ENCODE assay signal across 24 cellular contexts in genomic region chr18:6107794-6108193, GRCh38.
"Had no signal": no experiment of that assay in that cellular context is flagged by ENCODE, and none has a peak within 500 bp of the region (broad histone marks: within the 10 kb centered on the region; RNA-seq: fewer than 3 reads in every experiment).

No MANE protein-coding gene starts in this region.

- H3K4me3 ChIP-seq: gastroesophageal sphincter, heart left ventricle, mucosa of descending colon, neural progenitor cell, prostate gland, skin epidermis, transverse colon had no signal

- ATAC-seq: activated CD8-positive, alpha-beta T cell treated with anti-CD3 and anti-CD28 coated beads for 36 hours; activated T-helper 17 cell treated with anti-CD3 and anti-CD28 coated beads, Interleukin-2, amount 50 U/mL, for 72 hours; esophagus mucosa; gastroesophageal sphincter; heart left ventricle; left lobe of liver; mucosa of descending colon; right cardiac atrium; WTC11 had no signal

- DNase-seq: activated CD4-positive, alpha-beta T cell treated with anti-CD3 and anti-CD28 coated beads for 48 hours; activated CD8-positive, alpha-beta T cell treated with anti-CD3 and anti-CD28 coated beads for 36 hours; activated naive CD4-positive, alpha-beta T cell; activated naive CD8-positive, alpha-beta T cell treated with anti-CD3 and anti-CD28 coated beads for 36 hours; activated T-cell treated with anti-CD3 and anti-CD28 coated beads, Interleukin-2, amount 50 U/mL, for 1 hour; amniotic stem cell; effector CD8-positive, alpha-beta T cell; heart left ventricle; kidney; mesenchymal stem cell; mucosa of descending colon; naive B cell; right cardiac atrium; stimulated activated CD4-positive, alpha-beta T cell treated with anti-CD3 and anti-CD28 coated beads, Interleukin-15, amount 100 ng/mL, for 24 hours; stimulated activated CD4-positive, alpha-beta T cell treated with anti-CD3 and anti-CD28 coated beads, Interleukin-2, amount 100 ng/mL, for 48 hours; transverse colon had no signal

- H3K4me1 ChIP-seq: neural progenitor cell, prostate gland, transverse colon had no signal

- H3K27ac ChIP-seq: gastroesophageal sphincter, heart left ventricle, neural progenitor cell, prostate gland, skin epidermis, transverse colon had no signal

- H3K27me3 ChIP-seq: gastroesophageal sphincter, heart left ventricle, neural progenitor cell, transverse colon had no signal

- H3K36me3 ChIP-seq: gastroesophageal sphincter, heart left ventricle, neural progenitor cell, prostate gland, transverse colon had no signal

- H3K9me3 ChIP-seq: gastroesophageal sphincter, heart left ventricle, mucosa of descending colon, prostate gland, transverse colon had no signal
